ENCODE assay signal across 8 cellular contexts in genomic region chr2:174486614-174487535, GRCh38. TPM values are rescaled to one million over a fixed set of nuclear protein-coding genes. Genes with fewer than 3 reads are reported as not detected.
DNase-seq lines count a peak whose midpoint lies in the region; ATAC-seq and TF ChIP-seq lines count a peak whose summit lies in the region.

GPR155 (minus strand) TSS chr2:174487029; CDS start chr2:174481956, 5,073 bp downstream.

- H3K4me1 ChIP-seq in cardiac muscle cell (ENCODE audit: low read depth) (no peaks in the 10 kb centered on the region), parathyroid adenoma (no peaks in the 10 kb centered on the region), tibial nerve (peaks cover 0 to 20% (median 2%) of the 10 kb centered on the region in 4 donors)

- ATAC-seq in HG02678 (IDR thresholded peaks at IDR 0.05; ENCODE audit: unreplicated experiment) = peak; percentile 91

- peak in 1 of 2 donors; percentile 69 for TF ChIP-seq EP300 in tibial nerve (IDR thresholded peaks at IDR 0.05)

- H3K27ac ChIP-seq in SU-DHL-6 (ENCODE audit: low read depth, low read length) = no peak within 1 kb of the TSS
- peak within 1 kb of the TSS; percentile 91 for H3K27ac ChIP-seq in cardiac muscle cell
- peak within 1 kb of the TSS; percentile 91 for H3K27ac ChIP-seq in parathyroid adenoma
- peak within 1 kb of the TSS; percentile 57 to 94 (median 86) for H3K27ac ChIP-seq in tibial nerve

- H3F3A ChIP-seq in SU-DHL-6 (ENCODE audit: insufficient read depth) = 0 out of 2 replicates have a peak, but pooled peaks cover under 1% of the 10 kb centered on the region

- TF ChIP-seq POLR2A in tibial nerve (IDR thresholded peaks at IDR 0.05) = peak in 1 of 2 donors; percentile 65

- peak within 1 kb of the TSS; percentile 81 for H3K4me2 ChIP-seq in SU-DHL-6 (ENCODE audit: low read depth, low read length, poor library complexity, severe bottlenecking)
- H3K4me2 ChIP-seq in parathyroid adenoma (ENCODE audit: low read length) = peak within 1 kb of the TSS; percentile 93

- TF ChIP-seq CTCF in GM12865 (IDR thresholded peaks at IDR 0.05; ENCODE audit: insufficient read depth, low read depth, low read length, missing control alignments) (no peak), SU-DHL-6 (IDR thresholded peaks at IDR 0.05; ENCODE audit: insufficient read depth, low read length, poor library complexity, severe bottlenecking) (no peak), cardiac muscle cell (IDR thresholded peaks at IDR 0.05; ENCODE audit: low read depth, low read length) (peak; percentile 3), parathyroid adenoma (IDR thresholded peaks at IDR 0.05) (no peak), tibial nerve (IDR thresholded peaks at IDR 0.05) (peak in 1 of 5 experiments; percentile 10)

- H3K4me3 ChIP-seq in GM12865 (ENCODE audit: low read depth, low read length) = peak within 1 kb of the TSS; percentile 93
- peak within 1 kb of the TSS; percentile 70 for H3K4me3 ChIP-seq in SU-DHL-6 (ENCODE audit: insufficient read depth, low read length, poor library complexity, severe bottlenecking)
- H3K4me3 ChIP-seq in cardiac muscle cell = peak within 1 kb of the TSS; percentile 65
- H3K4me3 ChIP-seq in parathyroid adenoma (ENCODE audit: low read depth, low read length) = peak within 1 kb of the TSS; percentile 88
- H3K4me3 ChIP-seq in tibial nerve = peak within 1 kb of the TSS; percentile 69 to 93 (median 75)

- H3K9me3 ChIP-seq in SU-DHL-6 (ENCODE audit: insufficient read depth, low read length) (no peaks in the 10 kb centered on the region), cardiac muscle cell (ENCODE audit: low read depth) (no peaks in the 10 kb centered on the region), parathyroid adenoma (ENCODE audit: control insufficient read depth, low read length) (no peaks in the 10 kb centered on the region), tibial nerve (no peaks in the 10 kb centered on the region)

- H3K9ac ChIP-seq in SU-DHL-6 (ENCODE audit: low read length) = peak within 1 kb of the TSS; percentile 62
- H3K9ac ChIP-seq in parathyroid adenoma = no peak within 1 kb of the TSS

- 0 to 1% methylated on average over 26 to 33 of the region's 72 CpGs for WGBS in tibial nerve, 2 donors

- no peaks in the 10 kb centered on the region for H4K20me1 ChIP-seq in SU-DHL-6 (ENCODE audit: low read depth, low read length)

- no peaks in the 10 kb centered on the region for H3K27me3 ChIP-seq in SU-DHL-6 (ENCODE audit: low read length)
- no peaks in the 10 kb centered on the region for H3K27me3 ChIP-seq in cardiac muscle cell
- H3K27me3 ChIP-seq in parathyroid adenoma (ENCODE audit: control insufficient read depth, insufficient read depth, low read length) = no peaks in the 10 kb centered on the region
- no peaks in the 10 kb centered on the region for H3K27me3 ChIP-seq in tibial nerve

- no peaks in the 10 kb centered on the region for H3K36me3 ChIP-seq in SU-DHL-6 (ENCODE audit: low read length)
- no peaks in the 10 kb centered on the region for H3K36me3 ChIP-seq in cardiac muscle cell
- no peaks in the 10 kb centered on the region for H3K36me3 ChIP-seq in parathyroid adenoma (ENCODE audit: control insufficient read depth, insufficient read depth, low read length)
- no peaks in the 10 kb centered on the region for H3K36me3 ChIP-seq in tibial nerve

- no peaks in the 10 kb centered on the region for H3K9me2 ChIP-seq in SU-DHL-6 (replicated peaks; ENCODE audit: insufficient read depth, low read length)

- H3K79me2 ChIP-seq in SU-DHL-6 (ENCODE audit: insufficient read depth, low read length) (no peaks in the 10 kb centered on the region), parathyroid adenoma (no peaks in the 10 kb centered on the region)

- H2AFZ ChIP-seq in SU-DHL-6 (ENCODE audit: low read depth, low read length, severe bottlenecking) (peak within 1 kb of the TSS; percentile 87), parathyroid adenoma (peak within 1 kb of the TSS; percentile 98)

- DNase-seq in GM12865 (ENCODE audit: low read depth) = peak; percentile 100
- DNase-seq in NCI-H1105 treated with DMSO at 0.1 percent for 48 hours (lab: John Stamatoyannopoulos, UW) = peak; percentile 88
- peak; percentile 99 for DNase-seq in activated naive CD8-positive, alpha-beta T cell treated with anti-CD3 and anti-CD28 coated beads, Interleukin-2, amount 50 U/mL, for 16 hours (ENCODE audit: low read depth, low spot score)
- DNase-seq in cardiac muscle cell (ENCODE audit: low read depth in 1 of 2, low spot score in 1 of 2) = peak; percentile 99 to 100
- DNase-seq in tibial nerve (ENCODE audit: low spot score in 2 of 2) = peak; percentile 98 to 99

RNA-seq across cellular contexts. Expression of gene GPR155, which starts in this region (rescaled TPM):
- 2.7 and 4.0 TPM in 2 replicates for total RNA-seq in cardiac muscle cell
- 7.9 and 8.5 TPM in 2 replicates for polyA plus RNA-seq in cardiac muscle cell
- 10 to 100 TPM in 3 of 4 donors, 1 to 10 TPM in 1; 8.6 to 36.5 (median 15.5) TPM for total RNA-seq in tibial nerve
